ENCODE assay signal across 15 cellular contexts in genomic region chr16:28621756-28622155, GRCh38. TPM values are rescaled to one million over a fixed set of nuclear protein-coding genes. Genes with fewer than 3 reads are reported as not detected.
DNase-seq lines count a peak whose midpoint lies in the region; ATAC-seq and TF ChIP-seq lines count a peak whose summit lies in the region.
"Had no signal": no experiment of that assay in that cellular context is flagged by ENCODE, and none has a peak within 500 bp of the region (broad histone marks: within the 10 kb centered on the region; RNA-seq: fewer than 3 reads in every experiment).

No MANE protein-coding gene starts in this region.

- peaks cover 21% of the 10 kb centered on the region for H3K4me1 Mint-ChIP-seq in Calu3 (ENCODE audit: low read depth, unreplicated experiment)
- peaks cover 12 to 17% of the 10 kb centered on the region in 2 donors for H3K4me1 Mint-ChIP-seq in immature natural killer cell

- H4K20me1 ChIP-seq in BLaER1 treated with 17β-estradiol and CSF1 and Interleukin-3, amounts not matched to agents 10 nM and 100 nM: no peaks in the 10 kb centered on the region
- H4K20me1 ChIP-seq in PC-9 (ENCODE audit: insufficient read depth): no peaks in the 10 kb centered on the region

- BruUV-seq in Calu3 (replicated peaks; lab: Mats Ljungman, UMichigan): no TSS peak
- BruUV-seq in PC-9 (replicated peaks; lab: Mats Ljungman, UMichigan): no TSS peak

- POLR2A ChIA-PET in PC-9 (lab: Charles Lee; ENCODE audit: unreplicated experiment): no interaction called here

- 0 out of 22 replicates have a peak, but pooled peaks cover 0 to 3% (median 0%) of the 10 kb centered on the region in 11 experiments for H3K9me3 ChIP-seq in BLaER1 treated with 17β-estradiol and CSF1 and Interleukin-3, amounts not matched to agents 10 nM and 100 nM (replicated peaks in 1 of 11)
- H3K9me3 ChIP-seq in PC-9 (ENCODE audit: insufficient read depth, low read depth) (no peaks in the 10 kb centered on the region), upper lobe of right lung (no peaks in the 10 kb centered on the region)

- DNase-seq in Calu3 (no peak), PC-9 (peak in 1 of 2 experiments; percentile 69), immature natural killer cell (no peak), KG1 (lab: John Stamatoyannopoulos, UW) (no peak), GM03348 (ENCODE audit: low spot score) (no peak), upper lobe of right lung (no peak)
- DNase-seq: GDM1; NCI-H1930; NCI-H748 treated with DMSO at 0.1 percent for 48 hours; stimulated activated CD4-positive, alpha-beta T cell treated with anti-CD3 and anti-CD28 coated beads, Interleukin-4, amount 100 ng/mL, for 1 hour had no signal

- ATAC-seq in upper lobe of right lung: no peak
- ATAC-seq: K562, Right ventricle myocardium inferior had no signal

- H3F3A ChIP-seq in PC-9 (ENCODE audit: insufficient read depth, low read depth): peaks cover 29% of the 10 kb centered on the region

- H3K9ac ChIP-seq in BLaER1 treated with 17β-estradiol and CSF1 and Interleukin-3, amounts not matched to agents 10 nM and 100 nM: peak overlapping the region; percentile 70 to 85 (median 82); a peak in 19 of 22 replicates

- peaks cover 35 to 65% (median 47%) of the 10 kb centered on the region in 10 experiments for H3K4me1 ChIP-seq in BLaER1 treated with 17β-estradiol and CSF1 and Interleukin-3, amounts not matched to agents 10 nM and 100 nM
- peaks cover 27% of the 10 kb centered on the region for H3K4me1 ChIP-seq in PC-9 (replicated peaks; ENCODE audit: insufficient read depth)
- no peaks in the 10 kb centered on the region for H3K4me1 ChIP-seq in upper lobe of right lung

- H3K27me3 Mint-ChIP-seq in Calu3 (ENCODE audit: unreplicated experiment) (no peaks in the 10 kb centered on the region), immature natural killer cell (ENCODE audit: low read depth in 3 of 3) (peaks cover 0 to 7% (median under 1%) of the 10 kb centered on the region in 3 donors)

- no peaks in the 10 kb centered on the region for H3K27me3 ChIP-seq in BLaER1 treated with 17β-estradiol and CSF1 and Interleukin-3, amounts not matched to agents 10 nM and 100 nM
- H3K27me3 ChIP-seq in PC-9 (ENCODE audit: insufficient read depth, low read depth): no peaks in the 10 kb centered on the region
- no peaks in the 10 kb centered on the region for H3K27me3 ChIP-seq in upper lobe of right lung

- H3K9me2 ChIP-seq in PC-9 (ENCODE audit: insufficient read depth): no peaks in the 10 kb centered on the region

- no peak for TF ChIP-seq CTCF in Calu3 (IDR thresholded peaks at IDR 0.05; ENCODE audit: unreplicated experiment)
- no peak for TF ChIP-seq CTCF in PC-9 (conservative IDR thresholded peaks at IDR 0.05)
- TF ChIP-seq CTCF in upper lobe of right lung (IDR thresholded peaks at IDR 0.05): no peak

- H3K36me3 Mint-ChIP-seq in Calu3 (ENCODE audit: insufficient read depth, unreplicated experiment) (peaks cover 38% of the 10 kb centered on the region), immature natural killer cell (peaks cover 0 to 4% (median 0%) of the 10 kb centered on the region in 3 donors)

- peaks cover 40% of the 10 kb centered on the region for H3K79me2 ChIP-seq in PC-9 (ENCODE audit: low read depth)

- H3K27ac Mint-ChIP-seq in Calu3 (ENCODE audit: unreplicated experiment) (no peak overlapping the region), immature natural killer cell (peak overlapping the region in 5 of 6 donors; percentile 26 to 73 (median 42))

- H3K9me3 Mint-ChIP-seq in Calu3 (ENCODE audit: low read depth, unreplicated experiment): no peaks in the 10 kb centered on the region
- H3K9me3 Mint-ChIP-seq in immature natural killer cell: no peaks in the 10 kb centered on the region

- no peak overlapping the region for H2AFZ ChIP-seq in PC-9

- peak overlapping the region; percentile 45 to 71 (median 62); a peak in 17 of 20 replicates for H3K4me3 ChIP-seq in BLaER1 treated with 17β-estradiol and CSF1 and Interleukin-3, amounts not matched to agents 10 nM and 100 nM
- peak overlapping the region; percentile 93; the same call in 1 of the 2 replicates for H3K4me3 ChIP-seq in PC-9
- no peak overlapping the region for H3K4me3 ChIP-seq in upper lobe of right lung
- H3K4me3 ChIP-seq: K562 had no signal

- peaks cover 0 to 25% (median 7%) of the 10 kb centered on the region in 11 experiments; a peak in 11 of 22 replicates for H3K36me3 ChIP-seq in BLaER1 treated with 17β-estradiol and CSF1 and Interleukin-3, amounts not matched to agents 10 nM and 100 nM
- H3K36me3 ChIP-seq in PC-9 (ENCODE audit: low read depth) (peaks cover 15% of the 10 kb centered on the region; the same call in 1 of the 2 replicates), upper lobe of right lung (peaks cover 9% of the 10 kb centered on the region)

- CTCF ChIA-PET in Calu3 (lab: Charles Lee): no interaction called here
- CTCF ChIA-PET in PC-9 (lab: Charles Lee): no interaction called here

- H3K4me2 ChIP-seq in BLaER1 treated with 17β-estradiol and CSF1 and Interleukin-3, amounts not matched to agents 10 nM and 100 nM: peak overlapping the region; percentile 63 to 79 (median 75)
- H3K4me2 ChIP-seq in PC-9: peak overlapping the region; percentile 86

- peak overlapping the region in 9 of 11 experiments; percentile 64 to 96 (median 86); a peak in 18 of 22 replicates for H3K27ac ChIP-seq in BLaER1 treated with 17β-estradiol and CSF1 and Interleukin-3, amounts not matched to agents 10 nM and 100 nM
- no peak overlapping the region for H3K27ac ChIP-seq in PC-9
- H3K27ac ChIP-seq in upper lobe of right lung: no peak overlapping the region

- intact Hi-C loops in Calu3 (cut with micrococcal nuclease; ENCODE audit: unreplicated experiment): no loop called here
- intact Hi-C loops in PC-9 (cut with micrococcal nuclease; ENCODE audit: unreplicated experiment): no loop called here
- intact Hi-C loops in upper lobe of right lung (cut with DNase I): no loop called here

- peak overlapping the region; percentile 89 for H3K4me3 Mint-ChIP-seq in Calu3 (ENCODE audit: low read depth, unreplicated experiment)
- H3K4me3 Mint-ChIP-seq in immature natural killer cell: peak overlapping the region in 4 of 5 donors; percentile 23 to 79 (median 60)

RNA-seq across cellular contexts. Expression of gene SULT1A1, which starts 11.9 kb away (rescaled TPM):
- 14.0 and 15.0 TPM in 2 replicates for total RNA-seq in Calu3 (2022)
- 82.0 and 98.8 TPM in 2 replicates for total RNA-seq in PC-9 (2021)
- polyA plus RNA-seq in immature natural killer cell: 1 to 10 TPM; 4.5 to 7.0 (median 6.5) TPM
- total RNA-seq in upper lobe of right lung: 55.4 TPM
- polyA plus RNA-seq: neural cell had no signal

RNA-seq across cellular contexts. Expression of gene NPIPB8, which starts 16.1 kb away (rescaled TPM):
- total RNA-seq in Calu3 (2022): 1.2 and 1.8 TPM in 2 replicates
- total RNA-seq in PC-9 (2021): 2.2 and 4.1 TPM in 2 replicates
- not detected for polyA plus RNA-seq in immature natural killer cell
- total RNA-seq in upper lobe of right lung: 2.8 TPM
- total RNA-seq: K562, Right ventricle myocardium inferior had no signal
- polyA plus RNA-seq: fibroblast of lung, neural cell had no signal

RNA-seq across cellular contexts. Expression of gene SULT1A2, which starts 24.9 kb away (rescaled TPM):
- total RNA-seq in Calu3 (2022) (1.9 and 2.5 TPM in 2 replicates), PC-9 (2021) (21.8 and 23.0 TPM in 2 replicates), upper lobe of right lung (13.0 TPM)
- polyA plus RNA-seq in immature natural killer cell: under 1 TPM in 1 of 3 donors, not detected in 2; 0.44 TPM
- polyA plus RNA-seq: fibroblast of lung, neural cell had no signal

Comparison
In these comparisons a context has a peak if more than half of its experiments do, and no peak if none do; other contexts are left out.
1. H3K27ac ChIP-seq: peak in BLaER1 treated with 17β-estradiol and CSF1 and Interleukin-3, amounts not matched to agents 10 nM and 100 nM (9 of 11); none in PC-9 (single experiment) and upper lobe of right lung (single experiment).